In genomic region chr1:204357551-204357950, GRCh38 we compare ENCODE assay signal across 9 cellular contexts. TPM values are rescaled to one million over a fixed set of nuclear protein-coding genes. Genes with fewer than 3 reads are reported as not detected.
A peak's percentile ranks its signal among the peaks of the same experiment; 100 is the strongest.
DNase-seq lines count a peak whose midpoint lies in the region; ATAC-seq, FAIRE-seq and TF ChIP-seq lines count a peak whose summit lies in the region.
"Had no signal": no experiment of that assay in that cellular context is flagged by ENCODE, and none has a peak within 500 bp of the region (broad histone marks: within the 10 kb centered on the region; RNA-seq: fewer than 3 reads in every experiment).

No MANE protein-coding gene starts in this region.

- H4K91ac ChIP-seq in H1 (replicated peaks; ENCODE audit: insufficient read length, low read length): no peak overlapping the region

- FAIRE-seq in H1 (lab: Jason Lieb, UNC): no peak

- H2BK5ac ChIP-seq in H1 (ENCODE audit: low read depth, low read length): no peak overlapping the region

- POLR2A ChIA-PET in H1 (lab: Charles Lee; ENCODE audit: partially characterized antibody): interaction anchor here (0.7 to 1.1 kb wide), 2 partner anchors 21 to 67 kb away, joined by 3 to 4 read pairs; no protein-coding TSS in a partner anchor

- H3K18ac ChIP-seq in H1 (ENCODE audit: extremely low read depth, low read length): no peak overlapping the region

- no peak overlapping the region for H3K56ac ChIP-seq in H1 (replicated peaks; ENCODE audit: insufficient read length, low read depth, low read length)

- H2BK120ac ChIP-seq in H1 (replicated peaks; ENCODE audit: low read depth, low read length): no peak overlapping the region

- no peak overlapping the region for H3K4ac ChIP-seq in H1 (replicated peaks; ENCODE audit: insufficient read length, low read depth, low read length)

- H3K79me1 ChIP-seq in H1 (ENCODE audit: low read depth, low read length): no peaks in the 10 kb centered on the region

- H3K9me3 ChIP-seq in BLaER1: no peaks in the 10 kb centered on the region
- H3K9me3 ChIP-seq in H1 (ENCODE audit: insufficient read depth in 2 of 2, low read depth in 1 of 2, low read length in 1 of 2): no peaks in the 10 kb centered on the region
- H3K9me3 ChIP-seq in mucosa of descending colon: no peaks in the 10 kb centered on the region

- H3K4me1 ChIP-seq in BLaER1: peaks cover 61% of the 10 kb centered on the region
- peaks cover 13 to 20% (median 18%) of the 10 kb centered on the region in 4 experiments for H3K4me1 ChIP-seq in H1 (replicated peaks in 1 of 4; ENCODE audit: control insufficient read depth in 3 of 4, insufficient read depth in 4 of 4, low read length in 3 of 4)
- H3K4me1 ChIP-seq in mucosa of descending colon (ENCODE audit: low read depth): peaks cover 3% of the 10 kb centered on the region

- TF ChIP-seq POLR2A in H1 (IDR thresholded peaks at IDR 0.05; ENCODE audit: control extremely low read depth in 1 of 2, low read depth in 2 of 2, low read length in 2 of 2): no peak

- H3K9ac ChIP-seq in BLaER1 (peak overlapping the region; percentile 48; the same call in 1 of the 2 replicates), H1 (replicated peaks in 1 of 4; ENCODE audit: extremely low read depth in 1 of 4, low read depth in 3 of 4, low read length in 3 of 4) (no peak overlapping the region)

- no peaks in the 10 kb centered on the region for H3K36me3 ChIP-seq in BLaER1
- H3K36me3 ChIP-seq in H1 (ENCODE audit: control insufficient read depth in 2 of 4, insufficient read depth in 4 of 4, low read length in 3 of 4): no peaks in the 10 kb centered on the region
- no peaks in the 10 kb centered on the region for H3K36me3 ChIP-seq in mucosa of descending colon (ENCODE audit: low read depth)

- H3K23ac ChIP-seq in H1 (ENCODE audit: insufficient read length): no peak overlapping the region

- DNase-seq in NCI-H2171 (lab: John Stamatoyannopoulos, UW): peak; percentile 31
- no peak for DNase-seq in H1 (ENCODE audit: low read depth in 1 of 2, low spot score in 2 of 2)
- DNase-seq in mucosa of descending colon: peak in 2 of 3 donors; percentile 29 to 57
- DNase-seq in T-helper 9 cell: no peak
- no peak for DNase-seq in SHP77 treated with DMSO at 0.1 percent for 48 hours (lab: John Stamatoyannopoulos, UW)
- no peak for DNase-seq in GM03348 (ENCODE audit: low spot score)
- DNase-seq: activated T-cell treated with anti-CD3 and anti-CD28 coated beads, Interleukin-2, amount 50 U/mL, for 24 hours had no signal

- ATAC-seq in mucosa of descending colon: peak; percentile 17
- no peak for ATAC-seq in GM21367 (IDR thresholded peaks at IDR 0.05; ENCODE audit: unreplicated experiment)

- no peak overlapping the region for H2BK15ac ChIP-seq in H1 (ENCODE audit: low read length)

- intact Hi-C loops in mucosa of descending colon (cut with DNase I, micrococcal nuclease): loop anchor here in 1 of 2 donors (5.0 kb wide), 1 partner anchor 195 kb away; no protein-coding TSS in a partner anchor

- TF ChIP-seq RAD21 in H1 (IDR thresholded peaks at IDR 0.05 in 1 of 2, conservative IDR thresholded peaks at IDR 0.05 in 1 of 2; ENCODE audit: low read depth in 2 of 2, low read length in 2 of 2): peak in 1 of 2 experiments; percentile 35; a peak in 1 of 4 replicates

- H2BK20ac ChIP-seq in H1 (ENCODE audit: low read length): no peak overlapping the region

- peak in 2 of 3 experiments; percentile 11 to 33; a peak in 2 of 4 replicates for TF ChIP-seq CTCF in H1 (IDR thresholded peaks at IDR 0.05; ENCODE audit: control extremely low read depth in 1 of 3, insufficient read depth in 1 of 3, low read depth in 1 of 3, low read length in 3 of 3)
- TF ChIP-seq CTCF in mucosa of descending colon (IDR thresholded peaks at IDR 0.05): no peak

- no peak overlapping the region for H3K14ac ChIP-seq in H1 (ENCODE audit: insufficient read length)

- H4K8ac ChIP-seq in H1 (ENCODE audit: extremely low read depth, insufficient read depth, low read length): no peak overlapping the region

- CTCF ChIA-PET in H1 (lab: Charles Lee; ENCODE audit: partially characterized antibody): interaction anchor here (0.6 to 9.5 kb wide), 18 partner anchors 9 to 193 kb away, joined by 3 to 318 read pairs (median 10); partner anchors contain the start of genes GOLT1A and REN

- H3K4me3 ChIP-seq in BLaER1: no peak overlapping the region
- no peak overlapping the region for H3K4me3 ChIP-seq in H1 (ENCODE audit: extremely low read depth in 1 of 4, insufficient read depth in 2 of 4, low read depth in 3 of 4, low read length in 4 of 4)
- no peak overlapping the region for H3K4me3 ChIP-seq in mucosa of descending colon

- no peak overlapping the region for H2AFZ ChIP-seq in H1 (ENCODE audit: low read length)

- H2BK12ac ChIP-seq in H1 (ENCODE audit: low read depth, low read length): no peak overlapping the region

- WGBS in H1 (ENCODE audit: extremely low coverage in 1 of 2, insufficient coverage in 1 of 2, insufficient read length in 1 of 2, insufficient replicate concordance in 2 of 2, low coverage in 1 of 2, low lambda C conversion rate in 2 of 2, missing lambda C conversion rate in 1 of 2), 2 experiments: 73% methylated on average over 14 of the region's 14 CpGs; no CpG with 5 or more reads in 1 of the 2 experiments

- H3K23me2 ChIP-seq in H1 (ENCODE audit: low read depth, low read length): no peaks in the 10 kb centered on the region

- no peak overlapping the region for H4K5ac ChIP-seq in H1 (ENCODE audit: insufficient read length, low read depth, low read length)

- TF ChIP-seq EP300 in H1 (IDR thresholded peaks at IDR 0.05; ENCODE audit: borderline replicate concordance in 1 of 2, low read depth in 2 of 2, low read length in 2 of 2): no peak

- H3K27ac ChIP-seq in BLaER1 (0 out of 2 replicates have a peak overlapping the region, but pooled peaks have one; percentile 27), H1 (ENCODE audit: low read depth, low read length) (no peak overlapping the region)

- no peak overlapping the region for H2AK5ac ChIP-seq in H1 (ENCODE audit: low read depth, low read length)

- H3K4me2 ChIP-seq in BLaER1: peak overlapping the region; percentile 83
- H3K4me2 ChIP-seq in H1 (ENCODE audit: insufficient read depth in 1 of 2, low read depth in 2 of 2, low read length in 2 of 2): no peak overlapping the region

- no peaks in the 10 kb centered on the region for H3K79me2 ChIP-seq in H1 (ENCODE audit: control insufficient read depth in 1 of 2, insufficient read depth in 2 of 2, low read length in 2 of 2)

- H4K20me1 ChIP-seq in BLaER1 (no peaks in the 10 kb centered on the region), H1 (replicated peaks in 1 of 2; ENCODE audit: control insufficient read depth in 1 of 2, insufficient read depth in 2 of 2, low read length in 2 of 2) (no peaks in the 10 kb centered on the region)

- no peaks in the 10 kb centered on the region for H3K27me3 ChIP-seq in BLaER1
- H3K27me3 ChIP-seq in H1 (replicated peaks in 1 of 4; ENCODE audit: control insufficient read depth in 3 of 4, extremely low read depth in 1 of 4, insufficient read depth in 3 of 4, low read length in 3 of 4): peaks cover 0 to 3% (median under 1%) of the 10 kb centered on the region in 4 experiments; a peak in 3 of 7 replicates

TF ChIP-seq in H1, 55 proteins besides CTCF, POLR2A, EP300 and RAD21:
- peak; percentile 65; the same call in 1 of the 2 replicates for TF ChIP-seq ATF2 (IDR thresholded peaks at IDR 0.05; ENCODE audit: low read length)
- no peak for TF ChIP-seq GTF2F1 (IDR thresholded peaks at IDR 0.05; ENCODE audit: borderline replicate concordance, low read depth, low read length)

RNA-seq across cellular contexts. Expression of gene PLEKHA6, which starts 2.2 kb away (rescaled TPM):
- total RNA-seq in H1 (2021; fragmentation: NEBNext Ultra II Directional; extraction: Animal tissue kit (Norgen Biotek cat#: 25700)): 17.0 and 20.2 TPM in 2 replicates
- polyA plus RNA-seq in H1 (2011; rRNA removed): 4.8 and 7.6 TPM in 2 replicates
- 4.3 TPM for polyA plus RNA-seq in H1 (2011; cell fraction: cytosol; rRNA removed)
- polyA plus RNA-seq in H1 (2011; cell fraction: nucleus; rRNA removed): 14.4 TPM
- 6.7 to 8.7 TPM (median 7.6 TPM) in 4 replicates for polyA plus RNA-seq in H1 (2012, experiment 1 of 2)
- polyA plus RNA-seq in H1 (2012, experiment 2 of 2): 5.8 TPM
- polyA plus RNA-seq in H1 (2013, experiment 1 of 2): 5.4 TPM
- polyA plus RNA-seq in H1 (2013, experiment 2 of 2): 5.0 TPM
- 5.3 and 6.3 TPM in 2 replicates for polyA minus RNA-seq in H1 (2011; rRNA and poly(A)+ RNA removed)
- polyA minus RNA-seq in H1 (2011; cell fraction: cytosol; rRNA and poly(A)+ RNA removed): 7.0 TPM
- polyA minus RNA-seq in H1 (2011; cell fraction: nucleus; rRNA and poly(A)+ RNA removed): 8.2 TPM
- total RNA-seq in mucosa of descending colon: 100 to 1,000 TPM in 2 of 3 donors, 10 to 100 TPM in 1; 82.4 to 154 (median 115) TPM

RNA-seq across cellular contexts. Expression of gene PPP1R15B, which starts 54.1 kb away (rescaled TPM):
- total RNA-seq in H1 (2021; fragmentation: NEBNext Ultra II Directional; extraction: Animal tissue kit (Norgen Biotek cat#: 25700)): 70.1 and 72.2 TPM in 2 replicates
- polyA plus RNA-seq in H1 (2011; rRNA removed): 14.4 and 20.0 TPM in 2 replicates
- 19.3 TPM for polyA plus RNA-seq in H1 (2011; cell fraction: cytosol; rRNA removed)
- 14.6 TPM for polyA plus RNA-seq in H1 (2011; cell fraction: nucleus; rRNA removed)
- 13.3 to 25.2 TPM (median 17.0 TPM) in 4 replicates for polyA plus RNA-seq in H1 (2012, experiment 1 of 2)
- polyA plus RNA-seq in H1 (2012, experiment 2 of 2): 3.4 TPM
- polyA plus RNA-seq in H1 (2013, experiment 1 of 2): 34.3 TPM
- polyA plus RNA-seq in H1 (2013, experiment 2 of 2): 37.9 TPM
- polyA minus RNA-seq in H1 (2011; rRNA and poly(A)+ RNA removed): 41.1 and 46.5 TPM in 2 replicates
- polyA minus RNA-seq in H1 (2011; cell fraction: cytosol; rRNA and poly(A)+ RNA removed): 37.1 TPM
- polyA minus RNA-seq in H1 (2011; cell fraction: nucleus; rRNA and poly(A)+ RNA removed): 41.8 TPM
- 10 to 100 TPM; 56.7 to 60.2 (median 60.1) TPM for total RNA-seq in mucosa of descending colon

Comparison
In these comparisons a context has a peak if more than half of its experiments do, and no peak if none do; other contexts are left out.
1. DNase-seq: peak in NCI-H2171 (single experiment) and mucosa of descending colon (2 of 3); none in H1 (0 of 2), T-helper 9 cell (single experiment), SHP77 treated with DMSO at 0.1 percent for 48 hours (single experiment) and GM03348 (single experiment).